ENCODE assay signal across 12 cellular contexts in the genomic region with DNA sequence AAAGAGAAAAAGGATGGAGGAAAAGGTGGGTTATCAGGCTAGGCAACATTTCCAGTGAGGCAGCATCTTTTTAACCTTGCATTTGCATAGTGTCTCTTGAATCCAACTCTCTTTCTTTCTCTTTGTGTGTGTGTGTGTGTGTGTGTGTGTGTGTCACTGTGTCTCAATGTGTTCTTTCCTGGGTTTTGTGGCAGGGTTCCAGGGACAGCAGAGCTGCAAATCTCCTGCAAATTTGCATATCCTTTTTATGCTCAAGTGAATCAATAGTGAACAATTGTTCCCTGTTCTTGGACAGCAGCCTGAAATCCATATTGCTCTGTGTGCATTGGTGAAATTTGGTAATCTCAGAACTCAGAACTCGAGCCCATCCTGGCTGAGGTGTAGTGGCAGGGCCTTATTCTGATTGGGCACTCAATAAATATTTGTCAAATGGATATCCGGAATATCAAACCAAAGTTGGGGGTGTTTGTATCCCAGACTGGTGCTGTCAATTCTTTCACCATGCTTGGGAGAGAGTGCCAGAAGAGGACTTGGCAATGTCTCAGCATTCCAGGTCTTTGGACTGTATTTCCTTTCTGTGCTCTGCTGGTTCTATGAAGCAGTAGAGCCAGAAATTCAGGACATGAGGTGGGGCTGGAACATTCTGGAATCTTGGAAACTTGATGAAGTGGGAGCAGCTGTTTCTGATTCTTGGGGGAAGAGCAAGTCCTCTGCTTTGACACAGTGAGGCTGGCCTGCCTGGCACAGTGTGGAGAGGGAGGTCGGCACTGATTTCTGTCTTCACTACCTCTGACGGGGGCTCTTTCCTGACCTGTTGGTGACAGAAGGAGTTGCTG.
DNase-seq lines count a peak whose midpoint lies in the region; ATAC-seq and TF ChIP-seq lines count a peak whose summit lies in the region.
"Had no signal": no experiment of that assay in that cellular context is flagged by ENCODE, and none has a peak within 500 bp of the region (broad histone marks: within the 10 kb centered on the region; RNA-seq: fewer than 3 reads in every experiment).

No MANE protein-coding gene starts in this region.

- H3K4me3 ChIP-seq in astrocyte of the cerebellum (ENCODE audit: low read depth, low read length) = no peak overlapping the region
- no peak overlapping the region for H3K4me3 ChIP-seq in heart right ventricle

- peak overlapping the region in 9 of 10 donors; percentile 59 to 83 (median 70) for H3K27ac ChIP-seq in heart right ventricle

- H3K27ac Mint-ChIP-seq in naive thymus-derived CD8-positive, alpha-beta T cell = no peak overlapping the region
- H3K27ac Mint-ChIP-seq: memory B cell had no signal

- H3K27me3 ChIP-seq in heart right ventricle = no peaks in the 10 kb centered on the region

- in situ Hi-C loops in G401 (cut with HindIII; ENCODE audit: low sequenced_read_pairs) (no loop called here), astrocyte of the cerebellum (cut with HindIII; ENCODE audit: low sequenced_read_pairs) (no loop called here)

- H3K9me3 Mint-ChIP-seq in naive thymus-derived CD8-positive, alpha-beta T cell = no peaks in the 10 kb centered on the region
- H3K9me3 Mint-ChIP-seq: memory B cell had no signal

- 24 to 39% methylated on average over 4 of the region's 4 CpGs for WGBS in heart right ventricle, 2 donors

- peaks cover 19 to 79% (median 50%) of the 10 kb centered on the region in 9 donors for H3K4me1 ChIP-seq in heart right ventricle

- H3K4me3 Mint-ChIP-seq in naive thymus-derived CD8-positive, alpha-beta T cell = no peak overlapping the region
- H3K4me3 Mint-ChIP-seq: memory B cell had no signal

- H3K4me1 Mint-ChIP-seq in naive thymus-derived CD8-positive, alpha-beta T cell = no peaks in the 10 kb centered on the region
- H3K4me1 Mint-ChIP-seq: memory B cell had no signal

- H3K27me3 Mint-ChIP-seq in naive thymus-derived CD8-positive, alpha-beta T cell = peaks cover 0 to 9% (median 2%) of the 10 kb centered on the region in 5 donors

- DNase-seq in G401 (ENCODE audit: low spot score) (peak; percentile 74), astrocyte of the cerebellum (ENCODE audit: low read depth) (peak; percentile 53), heart right ventricle (peak; percentile 26 to 67), sciatic nerve (ENCODE audit: low spot score) (no peak), DMS79 treated with DMSO at 0.1 percent for 48 hours (lab: John Stamatoyannopoulos, UW) (no peak)
- DNase-seq in naive thymus-derived CD8-positive, alpha-beta T cell = no peak
- DNase-seq in stimulated activated naive CD4-positive, alpha-beta T cell (lab: John Stamatoyannopoulos, UW) = no peak
- DNase-seq: DMS79, NCI-H524 had no signal

- H3K9me3 ChIP-seq in heart right ventricle = no peaks in the 10 kb centered on the region

- no peaks in the 10 kb centered on the region for H3K36me3 Mint-ChIP-seq in naive thymus-derived CD8-positive, alpha-beta T cell
- H3K36me3 Mint-ChIP-seq: memory B cell had no signal

- POLR2A ChIA-PET in naive thymus-derived CD8-positive, alpha-beta T cell (lab: Charles Lee) = no interaction called here

- intact Hi-C loops in heart right ventricle (cut with DNase I) (loop anchor here in 5 of 10 donors (5.0 to 10.0 kb wide), 4 partner anchors 33 to 151 kb away; partner anchors contain the start of gene TLN2 (in 3 of the 5)), sciatic nerve (cut with DNase I) (no loop called here)

- TF ChIP-seq CTCF in astrocyte of the cerebellum (IDR thresholded peaks at IDR 0.05; ENCODE audit: low read depth, low read length, missing control alignments) = no peak
- TF ChIP-seq CTCF in heart right ventricle (IDR thresholded peaks at IDR 0.05) = no peak

- no peaks in the 10 kb centered on the region for H3K36me3 ChIP-seq in heart right ventricle

- ATAC-seq in heart right ventricle (peak; percentile 40 to 83 (median 70)), sciatic nerve (peak; percentile 85), HG02571 (IDR thresholded peaks at IDR 0.05; ENCODE audit: unreplicated experiment) (no peak)
- no peak for ATAC-seq in naive thymus-derived CD8-positive, alpha-beta T cell
- ATAC-seq: activated CD4-positive, CD25-positive, alpha-beta regulatory T cell treated with anti-CD3 and anti-CD28 coated beads, Interleukin-2, amount 50 U/mL, for 24 hours had no signal

Comparison
In these comparisons a context has a peak if more than half of its experiments do, and no peak if none do; other contexts are left out.
1. DNase-seq: peak in G401 (single experiment), astrocyte of the cerebellum (single experiment) and heart right ventricle (2 of 2); none in sciatic nerve (single experiment), DMS79 treated with DMSO at 0.1 percent for 48 hours (single experiment), naive thymus-derived CD8-positive, alpha-beta T cell (0 of 10) and stimulated activated naive CD4-positive, alpha-beta T cell (0 of 6).
2. ATAC-seq: peak in heart right ventricle (8 of 8) and sciatic nerve (single experiment); none in naive thymus-derived CD8-positive, alpha-beta T cell (0 of 2) and HG02571 (single experiment).